19 cellular contexts compared by ENCODE assay signal in genomic region chr5:2239237-2239910, GRCh38.
"Had no signal": no experiment of that assay in that cellular context is flagged by ENCODE, and none has a peak within 500 bp of the region (broad histone marks: within the 10 kb centered on the region; RNA-seq: fewer than 3 reads in every experiment).

No MANE protein-coding gene starts in this region.

- ATAC-seq: activated CD4-positive, CD25-positive, alpha-beta regulatory T cell treated with anti-CD3 and anti-CD28 coated beads, Interleukin-2, amount 50 U/mL, for 24 hours; activated CD8-positive, alpha-beta T cell treated with anti-CD3 and anti-CD28 coated beads, Interleukin-2, amount 10 ng/mL, durations not matched to agents 7 days and 5 days; activated naive CD4-positive, alpha-beta T cell treated with anti-CD3 and anti-CD28 coated beads, Interleukin-2, amount 50 U/mL, for 72 hours; activated T-cell treated with anti-CD3 and anti-CD28 coated beads, Interleukin-2, amount 50 U/mL, for 4 hours had no signal

- DNase-seq: activated CD4-positive, alpha-beta T cell treated with anti-CD3 and anti-CD28 coated beads for 48 hours; activated CD4-positive, alpha-beta T cell treated with anti-CD3 and anti-CD28 coated beads, Interleukin-2, amount 50 U/mL, for 4 hours; activated CD8-positive, alpha-beta T cell treated with anti-CD3 and anti-CD28 coated beads, Interleukin-2, amount 10 ng/mL, durations not matched to agents 7 days and 5 days; activated effector memory CD4-positive, alpha-beta T cell treated with anti-CD3 and anti-CD28 coated beads, Interleukin-2, amount 50 U/mL, for 16 hours; activated naive CD4-positive, alpha-beta T cell treated with Interleukin-2 at 50 U/mL for 16 hours; activated T-cell treated with anti-CD3 and anti-CD28 coated beads, Interleukin-2, amount 50 U/mL, for 4 hours; central memory CD4-positive, alpha-beta T cell; IMR-90; KG1; NCI-H1092; NCI-H2029; NCI-H345; NCI-H510A; PC-9; T-helper 1 cell; WERI-Rb-1 had no signal

- H2AFZ ChIP-seq: PC-9 had no signal

- H3K4me3 Mint-ChIP-seq: activated CD8-positive, alpha-beta T cell treated with anti-CD3 and anti-CD28 coated beads, Interleukin-2, amount 10 ng/mL, durations not matched to agents 7 days and 5 days; activated T-cell treated with anti-CD3 and anti-CD28 coated beads, Interleukin-2, amount 50 U/mL, for 4 hours had no signal

- H3K36me3 ChIP-seq: WERI-Rb-1 had no signal

- H3K4me3 ChIP-seq: PC-9, SK-N-MC had no signal

- H3K27ac Mint-ChIP-seq: activated CD8-positive, alpha-beta T cell treated with anti-CD3 and anti-CD28 coated beads, Interleukin-2, amount 10 ng/mL, durations not matched to agents 7 days and 5 days; activated naive CD4-positive, alpha-beta T cell treated with anti-CD3 and anti-CD28 coated beads, Interleukin-2, amount 50 U/mL, for 72 hours had no signal

- H3K27ac ChIP-seq: PC-9, SK-N-MC, WERI-Rb-1 had no signal

- H3K4me2 ChIP-seq: PC-9 had no signal
